1 cellular context compared by ENCODE assay signal in genomic region chr3:8847317-8847716, GRCh38.
TF ChIP-seq lines count a peak whose summit lies in the region.

No MANE protein-coding gene starts in this region.

TF ChIP-seq in IMR-90, 13 proteins besides CTCF, POLR2A, EP300 and RAD21 (continued from another document):
- TF ChIP-seq ELK1 (IDR thresholded peaks at IDR 0.05; ENCODE audit: borderline replicate concordance, low read depth, low read length) (no peak), MAZ (IDR thresholded peaks at IDR 0.05; ENCODE audit: borderline replicate concordance, low read depth, low read length) (no peak), CHD1 (IDR thresholded peaks at IDR 0.05; ENCODE audit: low read depth, low read length) (no peak), CEBPB (IDR thresholded peaks at IDR 0.05; ENCODE audit: low read depth, low read length) (no peak), MXI1 (IDR thresholded peaks at IDR 0.05; ENCODE audit: borderline replicate concordance, low read depth, low read length) (no peak), SMC3 (IDR thresholded peaks at IDR 0.05; ENCODE audit: low read depth, low read length) (no peak), RFX5 (IDR thresholded peaks at IDR 0.05; ENCODE audit: low read depth, low read length) (no peak), FOS (IDR thresholded peaks at IDR 0.05; ENCODE audit: low read depth, low read length) (no peak), NFE2L2 (IDR thresholded peaks at IDR 0.05; ENCODE audit: low read depth, low read length) (no peak), RCOR1 (IDR thresholded peaks at IDR 0.05; ENCODE audit: insufficient replicate concordance, low read length) (no peak)
- TF ChIP-seq, protein P1, sequence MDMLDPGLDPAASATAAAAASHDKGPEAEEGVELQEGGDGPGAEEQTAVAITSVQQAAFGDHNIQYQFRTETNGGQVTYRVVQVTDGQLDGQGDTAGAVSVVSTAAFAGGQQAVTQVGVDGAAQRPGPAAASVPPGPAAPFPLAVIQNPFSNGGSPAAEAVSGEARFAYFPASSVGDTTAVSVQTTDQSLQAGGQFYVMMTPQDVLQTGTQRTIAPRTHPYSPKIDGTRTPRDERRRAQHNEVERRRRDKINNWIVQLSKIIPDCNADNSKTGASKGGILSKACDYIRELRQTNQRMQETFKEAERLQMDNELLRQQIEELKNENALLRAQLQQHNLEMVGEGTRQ (IDR thresholded peaks at IDR 0.05; ENCODE audit: low read depth, low read length) = no peak
TF ChIP-seq in IMR-90: peak in this region for 0.
